Comparison of ENCODE assay signal across 7 cellular contexts in genomic region chr14:40841886-40842285, GRCh38.
"Had no signal": no experiment of that assay in that cellular context is flagged by ENCODE, and none has a peak within 500 bp of the region (broad histone marks: within the 10 kb centered on the region; RNA-seq: fewer than 3 reads in every experiment).

No MANE protein-coding gene starts in this region.

- DNase-seq: H9, HCEC 1CT, KG1 had no signal

- FAIRE-seq: H1, H54, HTR-8/SVneo had no signal

- H3K4me3 ChIP-seq: GM23338 had no signal

- ATAC-seq: GM23338 had no signal

- H3K4me2 ChIP-seq: GM23338 had no signal
